Comparison of ENCODE assay signal across 26 cellular contexts in genomic region chr22:47798229-47798628, GRCh38.
DNase-seq lines count a peak whose midpoint lies in the region; ATAC-seq, FAIRE-seq and TF ChIP-seq lines count a peak whose summit lies in the region.
"Had no signal": no experiment of that assay in that cellular context is flagged by ENCODE, and none has a peak within 500 bp of the region (broad histone marks: within the 10 kb centered on the region; RNA-seq: fewer than 3 reads in every experiment).

No MANE protein-coding gene starts in this region.

- no peak for TF ChIP-seq POLR2A in GM12891 (IDR thresholded peaks at IDR 0.05; ENCODE audit: low read depth, low read length)

- H3K9me3 Mint-ChIP-seq in activated CD8-positive, alpha-beta memory T cell treated with anti-CD3 and anti-CD28 coated beads, Interleukin-2, amount 10 ng/mL, durations not matched to agents 7 days and 5 days (ENCODE audit: low read depth): peaks cover 3% of the 10 kb centered on the region
- H3K9me3 Mint-ChIP-seq in endodermal cell (peaks cover 24% of the 10 kb centered on the region), neural progenitor cell (peaks cover 3% of the 10 kb centered on the region), type B pancreatic cell (no peaks in the 10 kb centered on the region)
- H3K9me3 Mint-ChIP-seq in T-helper 2 cell treated with Interferon-gamma antibody and Interleukin-4, amounts not matched to agents 5 μg/mL and 100 μg/mL, for 36 hours: no peaks in the 10 kb centered on the region

- H2AFZ ChIP-seq in neural progenitor cell (replicated peaks): no peak overlapping the region
- H2AFZ ChIP-seq: GM23248 had no signal

- no peaks in the 10 kb centered on the region for H3K36me3 Mint-ChIP-seq in activated CD8-positive, alpha-beta memory T cell treated with anti-CD3 and anti-CD28 coated beads, Interleukin-2, amount 10 ng/mL, durations not matched to agents 7 days and 5 days
- H3K36me3 Mint-ChIP-seq in endodermal cell (ENCODE audit: low read depth): peaks cover 4% of the 10 kb centered on the region
- no peaks in the 10 kb centered on the region for H3K36me3 Mint-ChIP-seq in neural progenitor cell
- no peaks in the 10 kb centered on the region for H3K36me3 Mint-ChIP-seq in type B pancreatic cell
- no peaks in the 10 kb centered on the region for H3K36me3 Mint-ChIP-seq in T-helper 2 cell treated with Interferon-gamma antibody and Interleukin-4, amounts not matched to agents 5 μg/mL and 100 μg/mL, for 36 hours (ENCODE audit: low read depth)
- H3K36me3 Mint-ChIP-seq: CD4-positive, CD25-positive, alpha-beta regulatory T cell; CD8-positive, alpha-beta memory T cell had no signal

- no peak for ATAC-seq in activated CD8-positive, alpha-beta memory T cell treated with anti-CD3 and anti-CD28 coated beads, Interleukin-2, amount 10 ng/mL, durations not matched to agents 7 days and 5 days
- ATAC-seq: GM12878 had no signal

- 93 to 94% methylated on average over 3 to 4 of the region's 4 CpGs for WGBS in endodermal cell (ENCODE audit: insufficient coverage in 1 of 2, insufficient read length in 1 of 2), 2 experiments

- H3K27ac Mint-ChIP-seq in activated CD8-positive, alpha-beta memory T cell treated with anti-CD3 and anti-CD28 coated beads, Interleukin-2, amount 10 ng/mL, durations not matched to agents 7 days and 5 days: no peak overlapping the region
- H3K27ac Mint-ChIP-seq in endodermal cell: no peak overlapping the region
- H3K27ac Mint-ChIP-seq in neural progenitor cell: no peak overlapping the region
- H3K27ac Mint-ChIP-seq in type B pancreatic cell: no peak overlapping the region
- no peak overlapping the region for H3K27ac Mint-ChIP-seq in T-helper 2 cell treated with Interferon-gamma antibody and Interleukin-4, amounts not matched to agents 5 μg/mL and 100 μg/mL, for 36 hours
- H3K27ac Mint-ChIP-seq: B cell; CD4-positive, CD25-positive, alpha-beta regulatory T cell; CD8-positive, alpha-beta memory T cell had no signal

- H3K27me3 Mint-ChIP-seq in activated CD8-positive, alpha-beta memory T cell treated with anti-CD3 and anti-CD28 coated beads, Interleukin-2, amount 10 ng/mL, durations not matched to agents 7 days and 5 days: peaks cover 3% of the 10 kb centered on the region
- H3K27me3 Mint-ChIP-seq in endodermal cell (ENCODE audit: insufficient read depth) (peaks cover 3% of the 10 kb centered on the region), neural progenitor cell (ENCODE audit: insufficient read depth, low read depth) (peaks cover 6% of the 10 kb centered on the region), type B pancreatic cell (peaks cover 2% of the 10 kb centered on the region)
- no peaks in the 10 kb centered on the region for H3K27me3 Mint-ChIP-seq in T-helper 2 cell treated with Interferon-gamma antibody and Interleukin-4, amounts not matched to agents 5 μg/mL and 100 μg/mL, for 36 hours (ENCODE audit: low read depth)

- H3K4me3 ChIP-seq in endodermal cell (ENCODE audit: low read length) (no peak overlapping the region), neural progenitor cell (no peak overlapping the region)
- H3K4me3 ChIP-seq: BLaER1, GM12878, GM23248 had no signal

- H3K4me1 Mint-ChIP-seq in activated CD8-positive, alpha-beta memory T cell treated with anti-CD3 and anti-CD28 coated beads, Interleukin-2, amount 10 ng/mL, durations not matched to agents 7 days and 5 days: no peaks in the 10 kb centered on the region
- H3K4me1 Mint-ChIP-seq in endodermal cell: no peaks in the 10 kb centered on the region
- peaks cover 3% of the 10 kb centered on the region for H3K4me1 Mint-ChIP-seq in neural progenitor cell
- no peaks in the 10 kb centered on the region for H3K4me1 Mint-ChIP-seq in type B pancreatic cell (ENCODE audit: unreplicated experiment)
- H3K4me1 Mint-ChIP-seq in T-helper 2 cell treated with Interferon-gamma antibody and Interleukin-4, amounts not matched to agents 5 μg/mL and 100 μg/mL, for 36 hours (ENCODE audit: low read depth): no peaks in the 10 kb centered on the region
- H3K4me1 Mint-ChIP-seq: B cell; CD4-positive, CD25-positive, alpha-beta regulatory T cell; CD8-positive, alpha-beta memory T cell had no signal

- H3K4me2 ChIP-seq in neural progenitor cell: no peak overlapping the region
- H3K4me2 ChIP-seq: BLaER1 had no signal

- H3K79me2 ChIP-seq in neural progenitor cell (ENCODE audit: low read depth): no peaks in the 10 kb centered on the region

- H3K4me3 Mint-ChIP-seq in activated CD8-positive, alpha-beta memory T cell treated with anti-CD3 and anti-CD28 coated beads, Interleukin-2, amount 10 ng/mL, durations not matched to agents 7 days and 5 days: no peak overlapping the region
- H3K4me3 Mint-ChIP-seq in endodermal cell: no peak overlapping the region
- peak overlapping the region; percentile 1 for H3K4me3 Mint-ChIP-seq in neural progenitor cell
- no peak overlapping the region for H3K4me3 Mint-ChIP-seq in type B pancreatic cell
- no peak overlapping the region for H3K4me3 Mint-ChIP-seq in T-helper 2 cell treated with Interferon-gamma antibody and Interleukin-4, amounts not matched to agents 5 μg/mL and 100 μg/mL, for 36 hours
- H3K4me3 Mint-ChIP-seq: B cell; CD4-positive, CD25-positive, alpha-beta regulatory T cell; CD8-positive, alpha-beta memory T cell had no signal

- peak; percentile 16 for DNase-seq in activated CD8-positive, alpha-beta memory T cell treated with anti-CD3 and anti-CD28 coated beads, Interleukin-2, amount 10 ng/mL, durations not matched to agents 7 days and 5 days
- DNase-seq in activated CD8-positive, alpha-beta memory T cell treated with anti-CD3 and anti-CD28 coated beads for 24 hours: no peak
- peak; percentile 7 for DNase-seq in endodermal cell
- DNase-seq in neural progenitor cell (ENCODE audit: low spot score): no peak
- peak; percentile 6 for DNase-seq in type B pancreatic cell (ENCODE audit: extremely low spot score, unreplicated experiment)
- DNase-seq in NCI-H446 treated with DMSO at 0.1 percent for 48 hours (lab: John Stamatoyannopoulos, UW): no peak
- no peak for DNase-seq in T-helper 2 cell treated with Interferon-gamma antibody and Interleukin-4, amounts not matched to agents 5 μg/mL and 100 μg/mL, for 36 hours (ENCODE audit: low spot score)
- DNase-seq in GM12891 (ENCODE audit: insufficient read length, low spot score): no peak
- DNase-seq: CD4-positive, CD25-positive, alpha-beta regulatory T cell; CD8-positive, alpha-beta memory T cell; DMS 273 treated with DMSO at 0.1 percent for 48 hours; DMS79; EL; GDM1; GM23248; H7; HCEC 1CT had no signal

- no peak for FAIRE-seq in GM12891 (lab: Jason Lieb, UNC)
- FAIRE-seq: A204.1, D721Med, GM12878, GM19239, H1 had no signal

- H3K4me1 ChIP-seq in endodermal cell (ENCODE audit: control insufficient read depth, insufficient read depth, low read length) (no peaks in the 10 kb centered on the region), neural progenitor cell (no peaks in the 10 kb centered on the region)

- H3K36me3 ChIP-seq in endodermal cell (ENCODE audit: control insufficient read depth, insufficient read depth, low read length) (no peaks in the 10 kb centered on the region), neural progenitor cell (no peaks in the 10 kb centered on the region)
- H3K36me3 ChIP-seq: BLaER1 had no signal

- CTCF ChIA-PET in activated CD8-positive, alpha-beta memory T cell treated with anti-CD3 and anti-CD28 coated beads, Interleukin-2, amount 10 ng/mL, durations not matched to agents 7 days and 5 days (lab: Charles Lee): no interaction called here

- H4K20me1 ChIP-seq in neural progenitor cell (ENCODE audit: low read depth): no peaks in the 10 kb centered on the region
- H4K20me1 ChIP-seq: BLaER1 had no signal

- H3K27me3 ChIP-seq in endodermal cell (ENCODE audit: control insufficient read depth, insufficient read depth, low read length, poor library complexity, severe bottlenecking) (no peaks in the 10 kb centered on the region), neural progenitor cell (no peaks in the 10 kb centered on the region)
- H3K27me3 ChIP-seq: BLaER1 had no signal

- H3K27ac ChIP-seq in endodermal cell (ENCODE audit: low read depth, low read length) (no peak overlapping the region), neural progenitor cell (no peak overlapping the region)
- H3K27ac ChIP-seq: 22Rv1, BLaER1, C4-2B, GM23248 had no signal

- no peaks in the 10 kb centered on the region for H3F3A ChIP-seq in neural progenitor cell (ENCODE audit: low read depth)

- TF ChIP-seq CTCF in endodermal cell (conservative IDR thresholded peaks at IDR 0.05): no peak
- TF ChIP-seq CTCF in neural progenitor cell (IDR thresholded peaks at IDR 0.05): no peak
- TF ChIP-seq CTCF in type B pancreatic cell (conservative IDR thresholded peaks at IDR 0.05): no peak

- H3K9ac ChIP-seq in endodermal cell (ENCODE audit: extremely low read depth, low read length, poor library complexity, severe bottlenecking): no peak overlapping the region
- no peak overlapping the region for H3K9ac ChIP-seq in neural progenitor cell
- H3K9ac ChIP-seq: BLaER1, GM23248 had no signal

- peaks cover 14% of the 10 kb centered on the region for H3K9me3 ChIP-seq in endodermal cell (ENCODE audit: control insufficient read depth, low read length)
- H3K9me3 ChIP-seq in neural progenitor cell (ENCODE audit: low read depth): peaks cover 5% of the 10 kb centered on the region

TF ChIP-seq in GM12891, 5 proteins besides CTCF, POLR2A, EP300 and RAD21:
- TF ChIP-seq PAX5 (IDR thresholded peaks at IDR 0.05; ENCODE audit: insufficient read depth, low read length, severe bottlenecking) (no peak), TAF1 (IDR thresholded peaks at IDR 0.05; ENCODE audit: low read depth, low read length) (no peak), SPI1 (IDR thresholded peaks at IDR 0.05; ENCODE audit: low read depth, low read length) (no peak), POLR2AphosphoS5 (IDR thresholded peaks at IDR 0.05; ENCODE audit: low read depth, low read length) (no peak), POU2F2 (IDR thresholded peaks at IDR 0.05; ENCODE audit: low read depth, low read length) (no peak)

Comparison
In these comparisons a context has a peak if more than half of its experiments do, and no peak if none do; other contexts are left out.
1. DNase-seq: peak in activated CD8-positive, alpha-beta memory T cell treated with anti-CD3 and anti-CD28 coated beads, Interleukin-2, amount 10 ng/mL, durations not matched to agents 7 days and 5 days (single experiment), endodermal cell (single experiment) and type B pancreatic cell (single experiment); none in activated CD8-positive, alpha-beta memory T cell treated with anti-CD3 and anti-CD28 coated beads for 24 hours (single experiment), neural progenitor cell (single experiment), NCI-H446 treated with DMSO at 0.1 percent for 48 hours (single experiment), T-helper 2 cell treated with Interferon-gamma antibody and Interleukin-4, amounts not matched to agents 5 μg/mL and 100 μg/mL, for 36 hours (single experiment) and GM12891 (single experiment).